In genomic region chr19:11373166-11373884, GRCh38 we compare ENCODE assay signal across 8 cellular contexts. TPM values are rescaled to one million over a fixed set of nuclear protein-coding genes. Genes with fewer than 3 reads are reported as not detected.
A peak's percentile ranks its signal among the peaks of the same experiment; 100 is the strongest.
DNase-seq lines count a peak whose midpoint lies in the region; ATAC-seq and TF ChIP-seq lines count a peak whose summit lies in the region.

No MANE protein-coding gene starts in this region.

- ATAC-seq in sciatic nerve, result no peak

- TF ChIP-seq CTCF in neutrophil (IDR thresholded peaks at IDR 0.05) (no peak), sigmoid colon (IDR thresholded peaks at IDR 0.05) (no peak)

- no peaks in the 10 kb centered on the region for H3K9me3 ChIP-seq in neutrophil
- H3K9me3 ChIP-seq in sigmoid colon, result no peaks in the 10 kb centered on the region

- H3K27ac ChIP-seq in neutrophil (peak overlapping the region; percentile 95), sigmoid colon (no peak overlapping the region)

- peaks cover 45 to 48% of the 10 kb centered on the region in 2 experiments for H3K4me1 ChIP-seq in neutrophil (ENCODE audit: control insufficient read depth in 1 of 2, insufficient read depth in 1 of 2, low read depth in 1 of 2, low read length in 1 of 2)
- peaks cover 2 to 40% (median 37%) of the 10 kb centered on the region in 4 donors for H3K4me1 ChIP-seq in sigmoid colon

- 52 to 58% methylated on average over 10 of the region's 10 CpGs for WGBS in sigmoid colon, 2 donors

- no peaks in the 10 kb centered on the region for H3K27me3 ChIP-seq in neutrophil
- H3K27me3 ChIP-seq in sigmoid colon, result no peaks in the 10 kb centered on the region

- TF ChIP-seq EP300 in sigmoid colon (IDR thresholded peaks at IDR 0.05), result no peak

- peaks cover 10% of the 10 kb centered on the region for H3K36me3 ChIP-seq in neutrophil
- peaks cover 0 to 4% (median 0%) of the 10 kb centered on the region in 4 donors for H3K36me3 ChIP-seq in sigmoid colon

- no peak for TF ChIP-seq POLR2A in sigmoid colon (IDR thresholded peaks at IDR 0.05)

- DNase-seq in NCI-H1694 (lab: John Stamatoyannopoulos, UW) (peak; percentile 28), amniotic epithelial cell (ENCODE audit: low read depth) (peak; percentile 43), sigmoid colon (no peak), sciatic nerve (ENCODE audit: low spot score) (no peak), SKM-1 (lab: John Stamatoyannopoulos, UW; ENCODE audit: unreplicated experiment) (no peak), HCEC 1CT (no peak)

- H3K4me3 ChIP-seq in GM08714 (ENCODE audit: low read length) (peak overlapping the region; percentile 57; the same call in 1 of the 2 replicates), neutrophil (ENCODE audit: low read depth in 1 of 2, low read length in 1 of 2) (peak overlapping the region in 1 of 2 experiments; percentile 84), sigmoid colon (no peak overlapping the region)

- intact Hi-C loops in sigmoid colon (cut with DNase I), result loop anchor here (10.0 kb wide), 2 partner anchors 221 to 239 kb away; partner anchors contain the start of gene ZNF627
- intact Hi-C loops in sciatic nerve (cut with DNase I), result loop anchor here (10.0 kb wide), 1 partner anchor 61 kb away; the partner anchor contains the start of genes ODAD3 and PRKCSH

RNA-seq across cellular contexts. Expression of gene SWSAP1, which starts 1.1 kb away (rescaled TPM):
- total RNA-seq in sigmoid colon (1 to 10 TPM in 2 of 4 donors, under 1 TPM in 2; 0.71 to 1.8 (median 0.96) TPM), sciatic nerve (1.3 TPM)
- 1 to 10 TPM; 3.0 to 4.3 (median 3.9) TPM for polyA plus RNA-seq in sigmoid colon

RNA-seq across cellular contexts. Expression of gene EPOR, which starts 10.8 kb away (rescaled TPM):
- total RNA-seq in sigmoid colon, result 1 to 10 TPM in 3 of 4 donors, under 1 TPM in 1; 0.83 to 4.9 (median 2.4) TPM
- polyA plus RNA-seq in sigmoid colon, result 1 to 10 TPM in 1 of 3 donors, under 1 TPM in 1, not detected in 1; 0.46 to 3.3 TPM
- total RNA-seq in sciatic nerve, result 5.2 TPM

RNA-seq across cellular contexts. Expression of gene PLPPR2, which starts 18.1 kb away (rescaled TPM):
- total RNA-seq in sigmoid colon, result 10 to 100 TPM; 13.9 to 43.8 (median 20.5) TPM
- polyA plus RNA-seq in sigmoid colon, result 1 to 10 TPM; 1.4 to 8.2 (median 4.8) TPM
- total RNA-seq in sciatic nerve, result 27.5 TPM

RNA-seq across cellular contexts. Expression of gene CCDC159, which starts 27.0 kb away (rescaled TPM):
- total RNA-seq in sigmoid colon (10 to 100 TPM; 11.7 to 42.4 (median 20.2) TPM), sciatic nerve (42.7 TPM)
- 10 to 100 TPM; 11.6 to 29.6 (median 16.2) TPM for polyA plus RNA-seq in sigmoid colon

RNA-seq across cellular contexts. Expression of gene TMEM205, which starts 27.3 kb away (rescaled TPM):
- 100 to 1,000 TPM; 131 to 291 (median 194) TPM for total RNA-seq in sigmoid colon
- polyA plus RNA-seq in sigmoid colon, result 10 to 100 TPM; 11.1 to 74.9 (median 25.2) TPM
- 58.0 TPM for total RNA-seq in sciatic nerve

Comparison
In these comparisons a context has a peak if more than half of its experiments do, and no peak if none do; other contexts are left out.
1. DNase-seq: peak in NCI-H1694 (single experiment) and amniotic epithelial cell (single experiment); none in sigmoid colon (single experiment), sciatic nerve (single experiment), SKM-1 (single experiment) and HCEC 1CT (single experiment).